12 cellular contexts compared by ENCODE assay signal in the genomic region with DNA sequence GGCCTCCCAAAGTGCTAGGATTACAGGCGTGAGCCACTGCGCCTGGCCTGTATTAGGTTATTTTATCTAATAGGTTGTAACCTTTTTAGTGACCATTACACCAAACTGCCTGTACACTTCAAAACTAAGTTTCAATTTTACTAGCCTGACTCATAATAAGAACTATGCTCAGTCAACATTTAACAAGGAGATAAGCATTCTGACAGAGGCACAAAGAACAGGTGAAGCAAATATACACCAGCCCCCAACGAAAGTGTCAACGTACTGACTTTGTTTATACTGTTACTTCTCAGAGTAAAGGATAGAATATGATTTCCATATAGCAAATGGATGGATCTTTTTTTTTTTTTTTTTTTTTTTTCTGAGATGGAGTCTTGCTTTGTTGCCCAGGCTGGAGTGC.
DNase-seq lines count a peak whose midpoint lies in the region; ATAC-seq and TF ChIP-seq lines count a peak whose summit lies in the region.
"Had no signal": no experiment of that assay in that cellular context is flagged by ENCODE, and none has a peak within 500 bp of the region (broad histone marks: within the 10 kb centered on the region; RNA-seq: fewer than 3 reads in every experiment).

No MANE protein-coding gene starts in this region.

- H3K4me3 Mint-ChIP-seq in stimulated activated memory B cell treated with anti-CD40 and anti-IgM and Interleukin-4, amounts not matched to agents 10 μg/mL and 1 μg/mL and 100 μg/mL, for 72 hours: no peak overlapping the region
- H3K4me3 Mint-ChIP-seq in CD14-positive monocyte: no peak overlapping the region
- H3K4me3 Mint-ChIP-seq: activated T-cell treated with anti-CD3 and anti-CD28 coated beads, Interleukin-2, amount 50 U/mL, for 24 hours had no signal

- H3K27ac ChIP-seq in adrenal gland: no peak overlapping the region
- H3K27ac ChIP-seq: breast epithelium had no signal

- H3K36me3 ChIP-seq in adrenal gland (replicated peaks in 1 of 2): no peaks in the 10 kb centered on the region
- H3K36me3 ChIP-seq: breast epithelium had no signal

- ATAC-seq in GM19035 (IDR thresholded peaks at IDR 0.05; ENCODE audit: unreplicated experiment): peak; percentile 96
- ATAC-seq in GM21737 (IDR thresholded peaks at IDR 0.05; ENCODE audit: unreplicated experiment): peak; percentile 94
- peak; percentile 97 for ATAC-seq in HG03175 (IDR thresholded peaks at IDR 0.05; ENCODE audit: unreplicated experiment)
- ATAC-seq in stimulated activated memory B cell treated with anti-CD40 and anti-IgM and Interleukin-4, amounts not matched to agents 10 μg/mL and 1 μg/mL and 100 μg/mL, for 72 hours: peak; percentile 70

- H3K4me3 ChIP-seq in adrenal gland: no peak overlapping the region
- H3K4me3 ChIP-seq: breast epithelium had no signal

- 75 to 91% (median 82%) methylated on average over 4 of the region's 4 CpGs for WGBS in adrenal gland, 4 donors

- no peak overlapping the region for H3K27ac Mint-ChIP-seq in stimulated activated memory B cell treated with anti-CD40 and anti-IgM and Interleukin-4, amounts not matched to agents 10 μg/mL and 1 μg/mL and 100 μg/mL, for 72 hours
- no peak overlapping the region for H3K27ac Mint-ChIP-seq in CD14-positive monocyte
- H3K27ac Mint-ChIP-seq: activated T-cell treated with anti-CD3 and anti-CD28 coated beads, Interleukin-2, amount 50 U/mL, for 24 hours had no signal

- TF ChIP-seq POLR2A in adrenal gland (IDR thresholded peaks at IDR 0.05): no peak

- peaks cover 47% of the 10 kb centered on the region for H3K36me3 Mint-ChIP-seq in stimulated activated memory B cell treated with anti-CD40 and anti-IgM and Interleukin-4, amounts not matched to agents 10 μg/mL and 1 μg/mL and 100 μg/mL, for 72 hours
- H3K36me3 Mint-ChIP-seq in CD14-positive monocyte: peaks cover 29 to 33% of the 10 kb centered on the region in 2 donors

- H3K27me3 ChIP-seq in adrenal gland: no peaks in the 10 kb centered on the region
- H3K27me3 ChIP-seq: breast epithelium had no signal

- intact Hi-C loops in CD14-positive monocyte (cut with micrococcal nuclease) (no loop called here), adrenal gland (cut with DNase I) (no loop called here)

- DNase-seq in 8988T (no peak), CD14-positive monocyte (ENCODE audit: low spot score) (no peak), adrenal gland (no peak)
- DNase-seq: activated T-cell treated with anti-CD3 and anti-CD28 coated beads, Interleukin-2, amount 50 U/mL, for 24 hours; NCI-H1092 treated with DMSO at 0.1 percent for 48 hours; NK-92 treated with Interleukin-12 subunit alpha and Interleukin-12 subunit beta, amount 100 ng/mL, for 24 hours; stimulated activated CD4-positive, alpha-beta T cell treated with anti-CD3 and anti-CD28 coated beads, Interleukin-2, amount 100 ng/mL, for 48 hours had no signal

- H3K27me3 Mint-ChIP-seq in stimulated activated memory B cell treated with anti-CD40 and anti-IgM and Interleukin-4, amounts not matched to agents 10 μg/mL and 1 μg/mL and 100 μg/mL, for 72 hours: no peaks in the 10 kb centered on the region
- H3K27me3 Mint-ChIP-seq in CD14-positive monocyte (ENCODE audit: low read depth in 3 of 3): no peaks in the 10 kb centered on the region
- H3K27me3 Mint-ChIP-seq: activated T-cell treated with anti-CD3 and anti-CD28 coated beads, Interleukin-2, amount 50 U/mL, for 24 hours had no signal

- H3K9me3 Mint-ChIP-seq in stimulated activated memory B cell treated with anti-CD40 and anti-IgM and Interleukin-4, amounts not matched to agents 10 μg/mL and 1 μg/mL and 100 μg/mL, for 72 hours: peaks cover 7% of the 10 kb centered on the region
- peaks cover 0 to 5% (median 2%) of the 10 kb centered on the region in 7 donors for H3K9me3 Mint-ChIP-seq in CD14-positive monocyte
- H3K9me3 Mint-ChIP-seq: activated T-cell treated with anti-CD3 and anti-CD28 coated beads, Interleukin-2, amount 50 U/mL, for 24 hours had no signal

- H3K4me1 ChIP-seq in adrenal gland (replicated peaks in 1 of 2): peaks cover 0 to 4% of the 10 kb centered on the region in 2 donors
- H3K4me1 ChIP-seq: breast epithelium had no signal

- peaks cover 5% of the 10 kb centered on the region for H3K4me1 Mint-ChIP-seq in stimulated activated memory B cell treated with anti-CD40 and anti-IgM and Interleukin-4, amounts not matched to agents 10 μg/mL and 1 μg/mL and 100 μg/mL, for 72 hours
- H3K4me1 Mint-ChIP-seq in CD14-positive monocyte: no peaks in the 10 kb centered on the region

- TF ChIP-seq CTCF in CD14-positive monocyte (IDR thresholded peaks at IDR 0.05) (no peak), adrenal gland (IDR thresholded peaks at IDR 0.05) (no peak)

- no peaks in the 10 kb centered on the region for H3K9me3 ChIP-seq in adrenal gland (replicated peaks in 1 of 3)
- H3K9me3 ChIP-seq: breast epithelium had no signal
